In the genomic region with DNA sequence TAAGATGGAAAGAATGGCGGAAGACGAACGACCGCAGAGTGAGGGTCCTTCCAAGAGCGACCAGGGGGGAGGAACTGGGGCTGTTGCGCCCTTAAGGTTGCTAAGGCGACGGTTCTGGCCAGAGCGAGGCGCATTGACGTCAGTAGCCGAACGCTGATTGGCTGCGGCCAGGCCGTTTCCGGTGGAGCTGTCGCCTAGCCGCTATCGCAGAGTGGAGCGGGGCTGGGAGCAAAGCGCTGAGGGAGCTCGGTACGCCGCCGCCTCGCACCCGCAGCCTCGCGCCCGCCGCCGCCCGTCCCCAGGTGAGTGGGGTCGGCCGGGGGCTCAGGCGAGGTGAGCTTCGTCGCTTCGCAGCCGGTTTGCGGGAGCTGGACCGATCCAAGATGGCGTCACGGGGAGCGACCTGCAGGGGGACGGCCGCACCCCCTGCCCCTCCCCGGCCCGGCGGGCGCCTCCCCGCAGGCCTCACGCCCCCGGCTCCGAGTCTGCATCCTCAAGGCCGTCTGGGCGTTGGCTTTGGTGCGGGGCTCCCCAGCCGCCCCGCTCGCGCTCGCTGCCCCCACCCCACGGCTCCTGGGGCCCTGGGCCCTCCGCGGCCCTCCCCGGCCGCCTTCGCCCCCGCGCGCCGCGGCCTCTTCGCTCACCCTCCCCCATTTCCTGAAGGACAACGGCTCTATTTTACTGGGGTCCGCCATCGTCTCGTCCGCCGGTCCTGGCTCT, we compare ENCODE assay signal across 8 cellular contexts. TPM values are rescaled to one million over a fixed set of nuclear protein-coding genes. Genes with fewer than 3 reads are reported as not detected.
DNase-seq lines count a peak whose midpoint lies in the region; ATAC-seq and TF ChIP-seq lines count a peak whose summit lies in the region.

A gene (plus strand): TSS at position 184 of the 720 bp plus-strand sequence. CDS start 2,970 bp downstream, outside the sequence.

- peak within 1 kb of the TSS; percentile 98 for H3K27ac Mint-ChIP-seq in activated T-cell treated with anti-CD3 and anti-CD28 coated beads, Interleukin-2, amount 50 U/mL, for 24 hours

- H3K4me1 Mint-ChIP-seq in activated T-cell treated with anti-CD3 and anti-CD28 coated beads, Interleukin-2, amount 50 U/mL, for 24 hours (ENCODE audit: low read depth) = peaks cover 58% of the 10 kb centered on the region

- peaks cover 39% of the 10 kb centered on the region for H3K36me3 Mint-ChIP-seq in activated T-cell treated with anti-CD3 and anti-CD28 coated beads, Interleukin-2, amount 50 U/mL, for 24 hours (ENCODE audit: low read depth)

- peak within 1 kb of the TSS; percentile 94 for H3K4me3 Mint-ChIP-seq in activated T-cell treated with anti-CD3 and anti-CD28 coated beads, Interleukin-2, amount 50 U/mL, for 24 hours

- peak; percentile 92 for TF ChIP-seq POLR2A in erythroblast (IDR thresholded peaks at IDR 0.05; ENCODE audit: low read length)

- peak; percentile 93 for DNase-seq in DMS53 treated with DMSO at 0.1 percent for 48 hours (lab: John Stamatoyannopoulos, UW; ENCODE audit: unreplicated experiment)
- DNase-seq in KG1 (lab: John Stamatoyannopoulos, UW) = peak; percentile 83
- peak; percentile 95 for DNase-seq in activated T-cell treated with anti-CD3 and anti-CD28 coated beads, Interleukin-2, amount 50 U/mL, for 24 hours
- peak; percentile 94 to 96 for DNase-seq in erythroblast (lab: John Stamatoyannopoulos, UW)
- DNase-seq in mucosa of gallbladder (ENCODE audit: low spot score) = peak; percentile 96
- peak; percentile 88 for DNase-seq in stimulated activated CD8-positive, alpha-beta memory T cell treated with anti-CD3 and anti-CD28 coated beads, Interleukin-4, amount 100 ng/mL, for 24 hours (ENCODE audit: low read depth)

- no peaks in the 10 kb centered on the region for H3K27me3 Mint-ChIP-seq in activated T-cell treated with anti-CD3 and anti-CD28 coated beads, Interleukin-2, amount 50 U/mL, for 24 hours

- H3K9me3 Mint-ChIP-seq in activated T-cell treated with anti-CD3 and anti-CD28 coated beads, Interleukin-2, amount 50 U/mL, for 24 hours = no peaks in the 10 kb centered on the region

- ATAC-seq in GM21737 (IDR thresholded peaks at IDR 0.05; ENCODE audit: unreplicated experiment) = peak; percentile 89

TF ChIP-seq in PFSK-1, 5 proteins besides CTCF, POLR2A, EP300 and RAD21:
- TF ChIP-seq TAF1 (IDR thresholded peaks at IDR 0.05; ENCODE audit: borderline replicate concordance, insufficient read depth, low read length) (0 out of 2 replicates have a peak, but pooled peaks have one; percentile 48), SIN3A (IDR thresholded peaks at IDR 0.05; ENCODE audit: borderline replicate concordance, insufficient read depth, low read length) (peak; percentile 1; the same call in 1 of the 2 replicates), POLR2AphosphoS5 (IDR thresholded peaks at IDR 0.05; ENCODE audit: low read depth, low read length) (peak; percentile 90), FOXP2 (optimal IDR thresholded peaks at IDR 0.05; ENCODE audit: borderline replicate concordance, extremely low read depth, extremely low read length, insufficient read depth) (peak; percentile 74)
- TF ChIP-seq, protein P1, sequence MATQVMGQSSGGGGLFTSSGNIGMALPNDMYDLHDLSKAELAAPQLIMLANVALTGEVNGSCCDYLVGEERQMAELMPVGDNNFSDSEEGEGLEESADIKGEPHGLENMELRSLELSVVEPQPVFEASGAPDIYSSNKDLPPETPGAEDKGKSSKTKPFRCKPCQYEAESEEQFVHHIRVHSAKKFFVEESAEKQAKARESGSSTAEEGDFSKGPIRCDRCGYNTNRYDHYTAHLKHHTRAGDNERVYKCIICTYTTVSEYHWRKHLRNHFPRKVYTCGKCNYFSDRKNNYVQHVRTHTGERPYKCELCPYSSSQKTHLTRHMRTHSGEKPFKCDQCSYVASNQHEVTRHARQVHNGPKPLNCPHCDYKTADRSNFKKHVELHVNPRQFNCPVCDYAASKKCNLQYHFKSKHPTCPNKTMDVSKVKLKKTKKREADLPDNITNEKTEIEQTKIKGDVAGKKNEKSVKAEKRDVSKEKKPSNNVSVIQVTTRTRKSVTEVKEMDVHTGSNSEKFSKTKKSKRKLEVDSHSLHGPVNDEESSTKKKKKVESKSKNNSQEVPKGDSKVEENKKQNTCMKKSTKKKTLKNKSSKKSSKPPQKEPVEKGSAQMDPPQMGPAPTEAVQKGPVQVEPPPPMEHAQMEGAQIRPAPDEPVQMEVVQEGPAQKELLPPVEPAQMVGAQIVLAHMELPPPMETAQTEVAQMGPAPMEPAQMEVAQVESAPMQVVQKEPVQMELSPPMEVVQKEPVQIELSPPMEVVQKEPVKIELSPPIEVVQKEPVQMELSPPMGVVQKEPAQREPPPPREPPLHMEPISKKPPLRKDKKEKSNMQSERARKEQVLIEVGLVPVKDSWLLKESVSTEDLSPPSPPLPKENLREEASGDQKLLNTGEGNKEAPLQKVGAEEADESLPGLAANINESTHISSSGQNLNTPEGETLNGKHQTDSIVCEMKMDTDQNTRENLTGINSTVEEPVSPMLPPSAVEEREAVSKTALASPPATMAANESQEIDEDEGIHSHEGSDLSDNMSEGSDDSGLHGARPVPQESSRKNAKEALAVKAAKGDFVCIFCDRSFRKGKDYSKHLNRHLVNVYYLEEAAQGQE (IDR thresholded peaks at IDR 0.05; ENCODE audit: insufficient read depth in 1 of 2, low read depth in 2 of 2, low read length in 2 of 2) = 0 out of 4 replicates have a peak, but pooled peaks of 1 of the 2 experiments have one; percentile 30
TF ChIP-seq in PFSK-1: peak in this region for 5.

RNA-seq across cellular contexts. Expression of the gene that starts here (rescaled TPM):
- polyA plus RNA-seq in PFSK-1 (2012; ENCODE audit: insufficient read length, low read depth) = 466 TPM
- 258 TPM for total RNA-seq in mucosa of gallbladder

Comparison
In these comparisons a context has a peak if more than half of its experiments do, and no peak if none do; other contexts are left out.
1. Peak in every context shown above with its lines: DNase-seq and ATAC-seq.